In the genomic region with DNA sequence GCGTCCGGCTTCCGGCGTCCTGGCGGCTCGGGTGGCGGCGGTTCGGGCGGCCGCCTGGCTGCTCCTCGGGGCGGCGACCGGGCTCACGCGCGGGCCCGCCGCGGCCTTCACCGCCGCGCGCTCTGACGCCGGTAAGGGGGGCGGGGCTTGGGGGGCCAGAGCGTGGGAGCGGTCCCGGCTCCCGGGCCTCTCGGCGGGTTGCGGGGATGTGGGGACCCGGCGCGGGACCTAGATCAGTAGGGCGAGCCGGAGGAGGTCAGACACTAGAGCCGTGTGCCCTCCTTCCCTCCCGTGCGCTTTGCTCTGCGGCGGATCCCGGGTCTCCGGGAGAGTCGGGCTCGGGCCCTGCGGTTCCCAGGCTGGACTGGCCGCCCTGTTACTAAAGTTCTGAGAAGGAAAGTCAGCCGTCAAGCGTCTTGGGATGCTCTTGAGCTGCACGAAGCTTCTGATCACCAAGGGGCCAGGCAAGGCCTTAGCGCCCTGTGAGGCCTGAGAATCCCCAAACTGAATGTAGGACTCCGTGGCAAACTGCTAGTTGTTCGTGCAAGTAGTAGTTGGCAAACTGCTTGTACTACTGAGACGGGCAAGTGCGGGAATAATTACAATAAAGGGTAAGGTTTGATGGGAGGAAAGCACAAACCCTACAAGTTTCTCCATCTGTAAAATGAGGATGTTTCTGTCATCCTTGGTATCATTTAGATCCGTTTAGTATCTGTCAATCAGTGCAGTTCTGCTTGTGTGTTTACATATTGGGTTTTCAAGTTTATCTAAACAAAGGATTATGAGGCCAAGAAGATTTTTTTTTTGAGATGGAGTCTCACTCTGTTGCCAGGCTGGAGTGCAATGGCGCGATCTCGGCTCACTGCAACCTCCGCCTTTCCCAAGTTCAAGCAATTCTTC, we compare ENCODE assay signal across 8 cellular contexts. TPM values are rescaled to one million over a fixed set of nuclear protein-coding genes. Genes with fewer than 3 reads are reported as not detected.
DNase-seq lines count a peak whose midpoint lies in the region; ATAC-seq and TF ChIP-seq lines count a peak whose summit lies in the region.

No MANE protein-coding gene starts in this region.

- peak overlapping the region; percentile 66 to 85 for H3K9ac ChIP-seq in stomach smooth muscle (ENCODE audit: low read length in 2 of 2)

- no peak for TF ChIP-seq CTCF in fibroblast of mammary gland (conservative IDR thresholded peaks at IDR 0.05; ENCODE audit: control insufficient read depth, insufficient read depth, low read depth, low read length)
- peak; percentile 17 for TF ChIP-seq CTCF in neural crest cell (conservative IDR thresholded peaks at IDR 0.05)

- peaks cover 24% of the 10 kb centered on the region for H3K4me1 Mint-ChIP-seq in activated T-cell treated with anti-CD3 and anti-CD28 coated beads, Interleukin-2, amount 50 U/mL, for 4 hours (ENCODE audit: low read depth)
- H3K4me1 Mint-ChIP-seq in neural crest cell = peaks cover 20% of the 10 kb centered on the region

- no peaks in the 10 kb centered on the region for H3K9me3 Mint-ChIP-seq in activated T-cell treated with anti-CD3 and anti-CD28 coated beads, Interleukin-2, amount 50 U/mL, for 4 hours
- no peaks in the 10 kb centered on the region for H3K9me3 Mint-ChIP-seq in neural crest cell

- H3K36me3 Mint-ChIP-seq in activated T-cell treated with anti-CD3 and anti-CD28 coated beads, Interleukin-2, amount 50 U/mL, for 4 hours (ENCODE audit: insufficient read depth) = peaks cover under 1% of the 10 kb centered on the region
- peaks cover 3% of the 10 kb centered on the region for H3K36me3 Mint-ChIP-seq in neural crest cell (ENCODE audit: low read depth)

- peak overlapping the region; percentile 75 for H3K4me3 ChIP-seq in fibroblast of mammary gland (ENCODE audit: control insufficient read depth, low read depth, low read length)
- peak overlapping the region; percentile 91 to 93 for H3K4me3 ChIP-seq in stomach smooth muscle (ENCODE audit: low read length in 2 of 2)

- DNase-seq in NCI-H187 (lab: John Stamatoyannopoulos, UW) (peak; percentile 59 to 60), NCI-H187 treated with DMSO at 0.1 percent for 48 hours (lab: John Stamatoyannopoulos, UW) (no peak), NCI-H2227 (lab: John Stamatoyannopoulos, UW; ENCODE audit: unreplicated experiment) (peak; percentile 89), fibroblast of mammary gland (ENCODE audit: low read depth) (peak; percentile 56), neural crest cell (ENCODE audit: low read depth, low spot score) (no peak)
- peak; percentile 64 for DNase-seq in activated T-cell treated with anti-CD3 and anti-CD28 coated beads, Interleukin-2, amount 50 U/mL, for 4 hours

- H3K4me1 ChIP-seq in stomach smooth muscle (ENCODE audit: control insufficient read depth, insufficient read depth, low read length) = peaks cover 16% of the 10 kb centered on the region

- H3K36me3 ChIP-seq in stomach smooth muscle (ENCODE audit: control insufficient read depth in 2 of 2, insufficient read depth in 2 of 2, low read length in 2 of 2) = no peaks in the 10 kb centered on the region

- no peaks in the 10 kb centered on the region for H3K27me3 ChIP-seq in stomach smooth muscle (ENCODE audit: control insufficient read depth in 1 of 2, insufficient read depth in 2 of 2, low read length in 2 of 2)

- H3K27ac ChIP-seq in stomach smooth muscle (ENCODE audit: low read length) = peak overlapping the region; percentile 76

- peak overlapping the region; percentile 86 for H3K4me3 Mint-ChIP-seq in activated T-cell treated with anti-CD3 and anti-CD28 coated beads, Interleukin-2, amount 50 U/mL, for 4 hours
- peak overlapping the region; percentile 92 for H3K4me3 Mint-ChIP-seq in neural crest cell

- peak; percentile 67 for ATAC-seq in HG02642 (IDR thresholded peaks at IDR 0.05; ENCODE audit: poor library complexity, unreplicated experiment)
- peak; percentile 59 to 64 for ATAC-seq in activated T-cell treated with anti-CD3 and anti-CD28 coated beads, Interleukin-2, amount 50 U/mL, for 4 hours

- H3K9me3 ChIP-seq in stomach smooth muscle (ENCODE audit: control insufficient read depth in 2 of 2, low read length in 2 of 2) = no peaks in the 10 kb centered on the region

- no peak overlapping the region for H3K27ac Mint-ChIP-seq in neural crest cell (ENCODE audit: unreplicated experiment)

- no peaks in the 10 kb centered on the region for H3K27me3 Mint-ChIP-seq in activated T-cell treated with anti-CD3 and anti-CD28 coated beads, Interleukin-2, amount 50 U/mL, for 4 hours (ENCODE audit: low read depth)
- no peaks in the 10 kb centered on the region for H3K27me3 Mint-ChIP-seq in neural crest cell (ENCODE audit: low read depth)

RNA-seq across cellular contexts. Expression of a gene that starts 0.6 kb away (rescaled TPM):
- total RNA-seq in activated T-cell treated with anti-CD3 and anti-CD28 coated beads, Interleukin-2, amount 50 U/mL, for 4 hours = 10 to 100 TPM; 26.7 to 28.9 (median 27.9) TPM
- total RNA-seq in neural crest cell = 36.2 and 37.8 TPM in 2 replicates

RNA-seq across cellular contexts. Expression of a gene that starts 0.7 kb away (rescaled TPM):
- total RNA-seq in activated T-cell treated with anti-CD3 and anti-CD28 coated beads, Interleukin-2, amount 50 U/mL, for 4 hours = 1 to 10 TPM; 3.4 to 4.3 (median 3.6) TPM
- total RNA-seq in neural crest cell = 5.8 and 6.3 TPM in 2 replicates

RNA-seq across cellular contexts. Expression of a gene that starts 26.9 kb away (rescaled TPM):
- total RNA-seq in activated T-cell treated with anti-CD3 and anti-CD28 coated beads, Interleukin-2, amount 50 U/mL, for 4 hours = 10 to 100 TPM; 60.1 to 71.1 (median 65.8) TPM
- total RNA-seq in neural crest cell = 92.2 and 96.4 TPM in 2 replicates

Comparison
In these comparisons a context has a peak if more than half of its experiments do, and no peak if none do; other contexts are left out.
1. DNase-seq: peak in NCI-H187 (2 of 2), NCI-H2227 (single experiment), activated T-cell treated with anti-CD3 and anti-CD28 coated beads, Interleukin-2, amount 50 U/mL, for 4 hours (single experiment) and fibroblast of mammary gland (single experiment); none in NCI-H187 treated with DMSO at 0.1 percent for 48 hours (single experiment) and neural crest cell (single experiment).